ENCODE assay signal across 12 cellular contexts in the genomic region with DNA sequence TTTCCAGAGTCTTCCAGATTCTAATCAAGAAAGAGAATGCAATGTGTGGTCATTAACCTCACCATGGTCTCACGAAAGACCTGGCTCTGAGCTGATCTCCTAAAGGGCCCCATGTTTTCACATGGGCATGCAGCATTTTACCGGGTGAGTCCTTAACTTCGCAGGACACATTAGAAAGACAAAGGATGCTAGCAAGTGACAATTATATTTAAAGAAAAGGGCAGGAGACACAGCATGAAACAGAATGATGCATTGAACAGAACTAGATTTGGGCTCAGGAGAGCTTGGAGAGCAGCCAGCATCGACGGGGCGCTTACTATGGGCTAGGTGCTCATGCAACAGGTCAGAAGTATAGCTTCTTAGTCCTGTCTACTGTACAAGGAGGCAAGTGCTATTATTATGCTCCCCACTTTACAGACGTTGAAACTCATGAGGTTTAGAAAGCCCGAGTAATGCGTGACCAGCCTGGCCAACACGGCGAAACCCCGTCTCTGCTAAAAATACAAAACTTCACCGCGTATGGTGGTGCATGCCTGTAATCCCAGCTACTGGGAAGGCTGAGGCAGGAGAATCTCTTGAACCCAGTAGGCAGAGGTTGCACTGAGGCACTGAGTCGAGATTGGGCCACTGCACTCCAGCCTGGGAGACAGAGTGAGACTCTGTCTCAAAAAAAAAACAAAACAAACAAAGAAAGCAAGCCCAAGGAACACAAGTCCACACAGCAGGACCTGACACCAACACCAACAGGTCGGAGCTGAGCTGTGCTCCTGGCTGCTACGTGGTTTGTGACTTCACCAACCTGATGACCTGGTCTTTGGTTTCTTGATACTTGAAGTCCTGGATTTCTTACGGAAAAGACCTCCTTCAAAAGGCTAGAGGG. TPM values are rescaled to one million over a fixed set of nuclear protein-coding genes. Genes with fewer than 3 reads are reported as not detected.
DNase-seq lines count a peak whose midpoint lies in the region; ATAC-seq and TF ChIP-seq lines count a peak whose summit lies in the region.
"Had no signal": no experiment of that assay in that cellular context is flagged by ENCODE, and none has a peak within 500 bp of the region (broad histone marks: within the 10 kb centered on the region; RNA-seq: fewer than 3 reads in every experiment).

No MANE protein-coding gene starts in this region.

- no peaks in the 10 kb centered on the region for H3K27me3 Mint-ChIP-seq in memory B cell

- H3K9me3 ChIP-seq in upper lobe of right lung = no peaks in the 10 kb centered on the region

- H3K36me3 Mint-ChIP-seq in memory B cell = peaks cover 19% of the 10 kb centered on the region

- no peak for TF ChIP-seq CTCF in upper lobe of right lung (IDR thresholded peaks at IDR 0.05)

- intact Hi-C loops in upper lobe of right lung (cut with DNase I) = no loop called here

- peaks cover 30% of the 10 kb centered on the region for H3K4me1 Mint-ChIP-seq in memory B cell

- H3K36me3 ChIP-seq in upper lobe of right lung = no peaks in the 10 kb centered on the region

- peak; percentile 57 for DNase-seq in activated effector memory CD4-positive, alpha-beta T cell treated with anti-CD3 and anti-CD28 coated beads, Interleukin-2, amount 50 U/mL, for 16 hours
- DNase-seq in activated effector memory CD4-positive, alpha-beta T cell treated with Interleukin-2 at 50 U/mL for 16 hours = no peak
- DNase-seq in activated CD8-positive, alpha-beta memory T cell treated with anti-CD3 and anti-CD28 coated beads, Interleukin-2, amount 50 U/mL, for 48 hours = peak; percentile 30
- DNase-seq in memory B cell (ENCODE audit: low spot score in 2 of 2) (no peak), upper lobe of right lung (no peak), putamen (ENCODE audit: low spot score) (no peak), NCI-H524 treated with DMSO at 0.1 percent for 48 hours (lab: John Stamatoyannopoulos, UW) (no peak)
- no peak for DNase-seq in activated CD4-positive, CD25-positive, alpha-beta regulatory T cell (lab: John Stamatoyannopoulos, UW)
- DNase-seq: amygdala; foreskin melanocyte; nephron progenitor cell; stimulated activated CD4-positive, alpha-beta T cell treated with anti-CD3 and anti-CD28 coated beads, Interleukin-12 subunit alpha, Interleukin-12 subunit beta, amount 100 ng/mL, for 4 hours had no signal

- H3K4me3 ChIP-seq in upper lobe of right lung = no peak overlapping the region

- ATAC-seq in memory B cell (ENCODE audit: low read depth) (no peak), upper lobe of right lung (no peak)

- H3K27ac ChIP-seq in upper lobe of right lung = peak overlapping the region; percentile 89

- no peaks in the 10 kb centered on the region for H3K27me3 ChIP-seq in upper lobe of right lung

- H3K27ac Mint-ChIP-seq in memory B cell = peak overlapping the region; percentile 57
- H3K27ac Mint-ChIP-seq: nephron progenitor cell had no signal

- H3K4me3 Mint-ChIP-seq in memory B cell = no peak overlapping the region
- H3K4me3 Mint-ChIP-seq: nephron progenitor cell had no signal

- H3K4me1 ChIP-seq in upper lobe of right lung = peaks cover 43% of the 10 kb centered on the region

- H3K9me3 Mint-ChIP-seq in memory B cell = peaks cover 3% of the 10 kb centered on the region

RNA-seq across cellular contexts. Expression of gene MBP, which starts 16.1 kb away (rescaled TPM):
- total RNA-seq in upper lobe of right lung = 78.9 TPM

Comparison
In these comparisons a context has a peak if more than half of its experiments do, and no peak if none do; other contexts are left out.
1. DNase-seq: peak in activated effector memory CD4-positive, alpha-beta T cell treated with anti-CD3 and anti-CD28 coated beads, Interleukin-2, amount 50 U/mL, for 16 hours (single experiment) and activated CD8-positive, alpha-beta memory T cell treated with anti-CD3 and anti-CD28 coated beads, Interleukin-2, amount 50 U/mL, for 48 hours (single experiment); none in activated effector memory CD4-positive, alpha-beta T cell treated with Interleukin-2 at 50 U/mL for 16 hours (single experiment), memory B cell (0 of 2), upper lobe of right lung (single experiment), putamen (single experiment), activated CD4-positive, CD25-positive, alpha-beta regulatory T cell (0 of 4) and NCI-H524 treated with DMSO at 0.1 percent for 48 hours (single experiment).